Comparison of ENCODE assay signal across 26 cellular contexts in genomic region chr4:182914357-182914756, GRCh38.
"Had no signal": no experiment of that assay in that cellular context is flagged by ENCODE, and none has a peak within 500 bp of the region (broad histone marks: within the 10 kb centered on the region; RNA-seq: fewer than 3 reads in every experiment).

No MANE protein-coding gene starts in this region.

- H3K27ac Mint-ChIP-seq: activated CD8-positive, alpha-beta T cell treated with anti-CD3 and anti-CD28 coated beads, Interleukin-2, amount 10 ng/mL, durations not matched to agents 7 days and 5 days; activated naive CD4-positive, alpha-beta T cell treated with anti-CD3 and anti-CD28 coated beads, Interleukin-2, amount 50 U/mL, for 24 hours; activated T-helper 1 cell treated with anti-CD3 and anti-CD28 coated beads, Interleukin-12 subunit alpha, Interleukin-12 subunit beta, Interleukin-2, Interleukin-4 antibody, amounts not matched to agents 30 ng/mL and 10 ng/mL and 1 ng/mL, durations not matched to agents 14 hours and 24 hours and 36 hours had no signal

- H3K4me1 ChIP-seq: parathyroid adenoma, uterus had no signal

- ATAC-seq: activated CD8-positive, alpha-beta T cell treated with anti-CD3 and anti-CD28 coated beads, Interleukin-2, amount 10 ng/mL, durations not matched to agents 7 days and 5 days; right cardiac atrium had no signal

- H3K79me2 ChIP-seq: parathyroid adenoma had no signal

- H3K36me3 ChIP-seq: uterus had no signal

- H3K9ac ChIP-seq: parathyroid adenoma had no signal

- H3K9me3 ChIP-seq: adrenal gland, left ventricle myocardium inferior, stomach, suprapubic skin, uterus had no signal

- H3K27me3 ChIP-seq: adrenal gland, stomach, suprapubic skin, tibial nerve, uterus had no signal

- H3K27me3 Mint-ChIP-seq: activated naive CD4-positive, alpha-beta T cell treated with anti-CD3 and anti-CD28 coated beads, Interleukin-2, amount 50 U/mL, for 24 hours had no signal

- DNase-seq: activated CD4-positive, alpha-beta T cell treated with anti-CD3 and anti-CD28 coated beads, Interleukin-2, amount 50 U/mL, for 1 hour; activated CD4-positive, CD25-positive, alpha-beta regulatory T cell treated with anti-CD3 and anti-CD28 coated beads, Interleukin-2, amount 50 U/mL, for 72 hours; activated CD8-positive, alpha-beta T cell treated with anti-CD3 and anti-CD28 coated beads, Interleukin-2, amount 10 ng/mL, durations not matched to agents 7 days and 5 days; activated gamma-delta T cell treated with Interleukin-2 at 50 U/mL for 16 hours; adrenal gland; central memory CD4-positive, alpha-beta T cell; dermis blood vessel endothelial cell; effector CD8-positive, alpha-beta T cell; erythroblast; glutamatergic neuron; hippocampal formation; left ventricle myocardium inferior; mammary epithelial cell; midbrain; nucleus accumbens; right cardiac atrium; stimulated activated CD4-positive, alpha-beta T cell treated with anti-CD3 and anti-CD28 coated beads, Interleukin-1b, Interleukin-23, amount 100 ng/mL, for 48 hours; stomach; uterus; WERI-Rb-1 had no signal

- H3K4me3 ChIP-seq: adrenal gland, left ventricle myocardium inferior, stomach, suprapubic skin, tibial nerve, uterus had no signal

- H3K4me3 Mint-ChIP-seq: activated CD8-positive, alpha-beta T cell treated with anti-CD3 and anti-CD28 coated beads, Interleukin-2, amount 10 ng/mL, durations not matched to agents 7 days and 5 days; activated naive CD4-positive, alpha-beta T cell treated with anti-CD3 and anti-CD28 coated beads, Interleukin-2, amount 50 U/mL, for 24 hours had no signal

- H3K9me3 Mint-ChIP-seq: activated naive CD4-positive, alpha-beta T cell treated with anti-CD3 and anti-CD28 coated beads, Interleukin-2, amount 50 U/mL, for 24 hours; activated T-helper 1 cell treated with anti-CD3 and anti-CD28 coated beads, Interleukin-12 subunit alpha, Interleukin-12 subunit beta, Interleukin-2, Interleukin-4 antibody, amounts not matched to agents 30 ng/mL and 10 ng/mL and 1 ng/mL, durations not matched to agents 14 hours and 24 hours and 36 hours; nephron had no signal

- H3K27ac ChIP-seq: adrenal gland, left ventricle myocardium inferior, parathyroid adenoma, stomach, suprapubic skin, tibial nerve, uterus had no signal

- H2AFZ ChIP-seq: parathyroid adenoma had no signal
